In genomic region chr1:3530931-3531818, GRCh38 we compare ENCODE assay signal across 8 cellular contexts.
DNase-seq lines count a peak whose midpoint lies in the region; ATAC-seq lines count a peak whose summit lies in the region.

No MANE protein-coding gene starts in this region.

- peak overlapping the region; percentile 38 for H3K27ac Mint-ChIP-seq in activated CD4-positive, alpha-beta memory T cell treated with anti-CD3 and anti-CD28 coated beads for 36 hours

- intact Hi-C loops in activated CD4-positive, alpha-beta memory T cell treated with anti-CD3 and anti-CD28 coated beads for 36 hours (cut with micrococcal nuclease), result loop anchor here (5.0 kb wide), 1 partner anchor 39 kb away; no protein-coding TSS in a partner anchor

- no peak overlapping the region for H2BK12ac ChIP-seq in mesenchymal stem cell (ENCODE audit: low read length in 2 of 2)

- H4K91ac ChIP-seq in mesenchymal stem cell (ENCODE audit: low read length), result no peak overlapping the region

- peak overlapping the region; percentile 75 for H3K4me2 ChIP-seq in mesenchymal stem cell (ENCODE audit: low read length, poor library complexity, severe bottlenecking)

- no peaks in the 10 kb centered on the region for H3K9me3 ChIP-seq in ectodermal cell (ENCODE audit: control insufficient read depth, low read length)
- H3K9me3 ChIP-seq in mesenchymal stem cell (ENCODE audit: control insufficient read depth, low read length), result no peaks in the 10 kb centered on the region

- DNase-seq in DMS114 treated with DMSO at 0.1 percent for 48 hours (lab: John Stamatoyannopoulos, UW; ENCODE audit: unreplicated experiment) (peak; percentile 30), NCI-H2171 treated with DMSO at 0.1 percent for 48 hours (lab: John Stamatoyannopoulos, UW) (peak; percentile 78), mesenchymal stem cell (no peak), middle frontal gyrus (ENCODE audit: extremely low spot score, low spot score) (no peak)
- DNase-seq in activated CD4-positive, alpha-beta memory T cell treated with anti-CD3 and anti-CD28 coated beads for 36 hours, result peak; percentile 90
- DNase-seq in stimulated activated CD8-positive, alpha-beta memory T cell treated with anti-CD3 and anti-CD28 coated beads, Interleukin-12 subunit alpha, Interleukin-12 subunit beta, amount 100 ng/mL, for 24 hours (ENCODE audit: extremely low read depth), result peak; percentile 47

- H3K27me3 Mint-ChIP-seq in activated CD4-positive, alpha-beta memory T cell treated with anti-CD3 and anti-CD28 coated beads for 36 hours, result no peaks in the 10 kb centered on the region

- H2BK120ac ChIP-seq in mesenchymal stem cell (ENCODE audit: low read depth, low read length), result no peak overlapping the region

- H3K36me3 Mint-ChIP-seq in activated CD4-positive, alpha-beta memory T cell treated with anti-CD3 and anti-CD28 coated beads for 36 hours, result no peaks in the 10 kb centered on the region

- peaks cover 10% of the 10 kb centered on the region for H3K4me1 Mint-ChIP-seq in activated CD4-positive, alpha-beta memory T cell treated with anti-CD3 and anti-CD28 coated beads for 36 hours (ENCODE audit: low read depth)

- H3K9ac ChIP-seq in mesenchymal stem cell (ENCODE audit: low read length), result peak overlapping the region; percentile 81

- H3K9me3 Mint-ChIP-seq in activated CD4-positive, alpha-beta memory T cell treated with anti-CD3 and anti-CD28 coated beads for 36 hours, result no peaks in the 10 kb centered on the region

- no peak overlapping the region for H2AK5ac ChIP-seq in mesenchymal stem cell (ENCODE audit: low read length, severe bottlenecking)

- H3K4me3 Mint-ChIP-seq in activated CD4-positive, alpha-beta memory T cell treated with anti-CD3 and anti-CD28 coated beads for 36 hours, result peak overlapping the region; percentile 78

- no peak overlapping the region for H3K27ac ChIP-seq in ectodermal cell (ENCODE audit: insufficient read depth, low read depth, low read length, poor library complexity, severe bottlenecking)
- H3K27ac ChIP-seq in mesenchymal stem cell (ENCODE audit: low read length, poor library complexity, severe bottlenecking), result no peak overlapping the region

- no peak overlapping the region for H4K8ac ChIP-seq in mesenchymal stem cell (ENCODE audit: low read length)

- no peak overlapping the region for H3K14ac ChIP-seq in mesenchymal stem cell (ENCODE audit: low read length in 2 of 2)

- H3K36me3 ChIP-seq in ectodermal cell (ENCODE audit: control insufficient read depth, insufficient read depth, low read length) (no peaks in the 10 kb centered on the region), mesenchymal stem cell (ENCODE audit: control insufficient read depth in 1 of 2, insufficient read depth in 2 of 2, low read depth in 1 of 2, low read length in 2 of 2) (no peaks in the 10 kb centered on the region)

- no peak overlapping the region for H3K23ac ChIP-seq in mesenchymal stem cell (ENCODE audit: low read length in 2 of 2)

- H3K4me1 ChIP-seq in ectodermal cell (ENCODE audit: control insufficient read depth, insufficient read depth, low read length) (peaks cover 15% of the 10 kb centered on the region), mesenchymal stem cell (ENCODE audit: control insufficient read depth, insufficient read depth, low read depth, low read length) (peaks cover 23% of the 10 kb centered on the region)

- POLR2A ChIA-PET in activated CD4-positive, alpha-beta memory T cell treated with anti-CD3 and anti-CD28 coated beads for 36 hours (lab: Charles Lee), result no interaction called here

- peaks cover 32% of the 10 kb centered on the region for H3K27me3 ChIP-seq in ectodermal cell (ENCODE audit: control insufficient read depth, insufficient read depth, low read length, poor library complexity, severe bottlenecking)
- peaks cover 3 to 63% of the 10 kb centered on the region in 2 experiments for H3K27me3 ChIP-seq in mesenchymal stem cell (ENCODE audit: control insufficient read depth in 1 of 2, insufficient read depth in 1 of 2, low read length in 2 of 2)

- no peak for ATAC-seq in HG02970 (IDR thresholded peaks at IDR 0.05; ENCODE audit: low FRiP score, unreplicated experiment)

- H3K4ac ChIP-seq in mesenchymal stem cell (ENCODE audit: low read depth in 1 of 2, low read length in 2 of 2), result no peak overlapping the region

- CTCF ChIA-PET in activated CD4-positive, alpha-beta memory T cell treated with anti-CD3 and anti-CD28 coated beads for 36 hours (lab: Charles Lee), result interaction anchor here (0.7 to 2.6 kb wide), 6 partner anchors 13 to 89 kb away, joined by 3 to 10 read pairs (median 6); no protein-coding TSS in a partner anchor

- H3K79me1 ChIP-seq in mesenchymal stem cell (replicated peaks; ENCODE audit: low read length, poor library complexity, severe bottlenecking), result no peaks in the 10 kb centered on the region

- peak overlapping the region; percentile 19 for H2AFZ ChIP-seq in mesenchymal stem cell (ENCODE audit: low read depth, low read length)

- no peak overlapping the region for H2BK5ac ChIP-seq in mesenchymal stem cell (ENCODE audit: low read depth, low read length, poor library complexity, severe bottlenecking)

- H3K18ac ChIP-seq in mesenchymal stem cell (ENCODE audit: low read depth in 1 of 2, low read length in 2 of 2), result no peak overlapping the region

- H2BK15ac ChIP-seq in mesenchymal stem cell (ENCODE audit: low read depth, poor library complexity, severe bottlenecking), result no peak overlapping the region

- H3K4me3 ChIP-seq in ectodermal cell (ENCODE audit: insufficient read depth, low read depth, low read length) (peak overlapping the region; percentile 32), mesenchymal stem cell (ENCODE audit: insufficient read depth in 1 of 2, low read depth in 1 of 2, low read length in 2 of 2) (peak overlapping the region; percentile 53 to 80)

- WGBS in ectodermal cell, 2 experiments, result 1 to 2% methylated on average over 96 of the region's 96 CpGs
- 2% methylated on average over 54 of the region's 96 CpGs for WGBS in mesenchymal stem cell

Comparison
In these comparisons a context has a peak if more than half of its experiments do, and no peak if none do; other contexts are left out.
1. DNase-seq: peak in DMS114 treated with DMSO at 0.1 percent for 48 hours (single experiment), NCI-H2171 treated with DMSO at 0.1 percent for 48 hours (single experiment), activated CD4-positive, alpha-beta memory T cell treated with anti-CD3 and anti-CD28 coated beads for 36 hours (single experiment) and stimulated activated CD8-positive, alpha-beta memory T cell treated with anti-CD3 and anti-CD28 coated beads, Interleukin-12 subunit alpha, Interleukin-12 subunit beta, amount 100 ng/mL, for 24 hours (single experiment); none in mesenchymal stem cell (single experiment) and middle frontal gyrus (single experiment).